In genomic region chr6:163083141-163083540, GRCh38 we compare ENCODE assay signal across 13 cellular contexts.
DNase-seq lines count a peak whose midpoint lies in the region; ATAC-seq and TF ChIP-seq lines count a peak whose summit lies in the region.
"Had no signal": no experiment of that assay in that cellular context is flagged by ENCODE, and none has a peak within 500 bp of the region (broad histone marks: within the 10 kb centered on the region; RNA-seq: fewer than 3 reads in every experiment).

No MANE protein-coding gene starts in this region.

- H3K9ac ChIP-seq in NT2/D1 (ENCODE audit: insufficient read length, low read depth): no peak overlapping the region
- no peak overlapping the region for H3K9ac ChIP-seq in iPS-20b (ENCODE audit: low read depth, low read length)
- H3K9ac ChIP-seq: BLaER1 had no signal

- no peak for TF ChIP-seq POLR2A in testis (IDR thresholded peaks at IDR 0.05)
- no peak for TF ChIP-seq POLR2A in upper lobe of left lung (IDR thresholded peaks at IDR 0.05)

- intact Hi-C loops in testis (cut with DNase I; ENCODE audit: low total_unique reads): no loop called here
- intact Hi-C loops in activated T-helper 2 cell treated with anti-CD3 and anti-CD28 coated beads, Interferon-gamma antibody, Interleukin-2, Interleukin-4, amounts not matched to agents 10 μg/mL and 5 μg/mL and 100 μg/mL, durations not matched to agents 14 hours and 24 hours and 36 hours (cut with micrococcal nuclease): no loop called here

- peaks cover 6% of the 10 kb centered on the region for H3K36me3 Mint-ChIP-seq in endothelial cell (ENCODE audit: low read depth, unreplicated experiment)
- H3K36me3 Mint-ChIP-seq in activated T-helper 2 cell treated with anti-CD3 and anti-CD28 coated beads, Interferon-gamma antibody, Interleukin-2, Interleukin-4, amounts not matched to agents 10 μg/mL and 5 μg/mL and 100 μg/mL, durations not matched to agents 14 hours and 24 hours and 36 hours (ENCODE audit: low read depth): no peaks in the 10 kb centered on the region
- H3K36me3 Mint-ChIP-seq: CD8-positive, alpha-beta memory T cell had no signal

- H3K4me1 ChIP-seq in NT2/D1 (ENCODE audit: insufficient read depth, insufficient read length): no peaks in the 10 kb centered on the region
- peaks cover 25% of the 10 kb centered on the region; the same call in 1 of the 2 replicates for H3K4me1 ChIP-seq in iPS-20b (ENCODE audit: insufficient read depth, low read length)
- no peaks in the 10 kb centered on the region for H3K4me1 ChIP-seq in testis
- no peaks in the 10 kb centered on the region for H3K4me1 ChIP-seq in upper lobe of left lung
- H3K4me1 ChIP-seq: BLaER1, Caco-2 had no signal

- peaks cover 31% of the 10 kb centered on the region for H3K4me1 Mint-ChIP-seq in endothelial cell (ENCODE audit: unreplicated experiment)
- H3K4me1 Mint-ChIP-seq in activated T-helper 2 cell treated with anti-CD3 and anti-CD28 coated beads, Interferon-gamma antibody, Interleukin-2, Interleukin-4, amounts not matched to agents 10 μg/mL and 5 μg/mL and 100 μg/mL, durations not matched to agents 14 hours and 24 hours and 36 hours (ENCODE audit: low read depth): no peaks in the 10 kb centered on the region
- H3K4me1 Mint-ChIP-seq: CD8-positive, alpha-beta memory T cell had no signal

- H3K36me3 ChIP-seq in NT2/D1 (ENCODE audit: insufficient read depth, insufficient read length, low read length) (no peaks in the 10 kb centered on the region), iPS-20b (ENCODE audit: insufficient read depth, low read depth, low read length) (no peaks in the 10 kb centered on the region), testis (ENCODE audit: low read depth, missing control alignments) (no peaks in the 10 kb centered on the region), upper lobe of left lung (no peaks in the 10 kb centered on the region)
- H3K36me3 ChIP-seq: BLaER1 had no signal

- H3K9me3 ChIP-seq in NT2/D1 (ENCODE audit: insufficient read depth, low read length): no peaks in the 10 kb centered on the region
- H3K9me3 ChIP-seq in iPS-20b (ENCODE audit: insufficient read depth, low read depth, low read length): no peaks in the 10 kb centered on the region
- H3K9me3 ChIP-seq in testis: no peaks in the 10 kb centered on the region
- no peaks in the 10 kb centered on the region for H3K9me3 ChIP-seq in upper lobe of left lung
- H3K9me3 ChIP-seq: BLaER1, Caco-2 had no signal

- peak overlapping the region; percentile 22 for H3K27ac Mint-ChIP-seq in endothelial cell (ENCODE audit: unreplicated experiment)
- no peak overlapping the region for H3K27ac Mint-ChIP-seq in activated T-helper 2 cell treated with anti-CD3 and anti-CD28 coated beads, Interferon-gamma antibody, Interleukin-2, Interleukin-4, amounts not matched to agents 10 μg/mL and 5 μg/mL and 100 μg/mL, durations not matched to agents 14 hours and 24 hours and 36 hours
- H3K27ac Mint-ChIP-seq: CD8-positive, alpha-beta memory T cell had no signal

- ATAC-seq in upper lobe of left lung (ENCODE audit: low FRiP score in 2 of 2): no peak

- H3K27me3 ChIP-seq in NT2/D1 (ENCODE audit: insufficient read depth, insufficient read length) (no peaks in the 10 kb centered on the region), iPS-20b (ENCODE audit: insufficient read depth, low read length) (no peaks in the 10 kb centered on the region), testis (no peaks in the 10 kb centered on the region), upper lobe of left lung (no peaks in the 10 kb centered on the region)
- H3K27me3 ChIP-seq: BLaER1 had no signal

- no peak for TF ChIP-seq CTCF in endothelial cell (IDR thresholded peaks at IDR 0.05; ENCODE audit: unreplicated experiment)
- TF ChIP-seq CTCF in testis (IDR thresholded peaks at IDR 0.05): no peak
- TF ChIP-seq CTCF in upper lobe of left lung (IDR thresholded peaks at IDR 0.05): no peak

- peak; percentile 43 for DNase-seq in ELF-1 (ENCODE audit: low read depth, low spot score)
- peak; percentile 54 for DNase-seq in NT2/D1 (ENCODE audit: low read depth, low spot score)
- DNase-seq in endothelial cell (ENCODE audit: low spot score): no peak
- DNase-seq in testis: no peak
- DNase-seq in activated T-helper 2 cell treated with anti-CD3 and anti-CD28 coated beads, Interferon-gamma antibody, Interleukin-2, Interleukin-4, amounts not matched to agents 10 μg/mL and 5 μg/mL and 100 μg/mL, durations not matched to agents 14 hours and 24 hours and 36 hours (ENCODE audit: low spot score): no peak
- DNase-seq in upper lobe of left lung: no peak
- no peak for DNase-seq in NCI-H82 (lab: John Stamatoyannopoulos, UW)
- DNase-seq: 8988T; AML-193; Caco-2; CD8-positive, alpha-beta memory T cell had no signal

- H3K27ac ChIP-seq in iPS-20b (ENCODE audit: low read length): no peak overlapping the region
- H3K27ac ChIP-seq in testis: no peak overlapping the region
- H3K27ac ChIP-seq in upper lobe of left lung: no peak overlapping the region
- H3K27ac ChIP-seq: BLaER1 had no signal

- H3K27me3 Mint-ChIP-seq in endothelial cell (ENCODE audit: unreplicated experiment): peaks cover 1% of the 10 kb centered on the region
- no peaks in the 10 kb centered on the region for H3K27me3 Mint-ChIP-seq in activated T-helper 2 cell treated with anti-CD3 and anti-CD28 coated beads, Interferon-gamma antibody, Interleukin-2, Interleukin-4, amounts not matched to agents 10 μg/mL and 5 μg/mL and 100 μg/mL, durations not matched to agents 14 hours and 24 hours and 36 hours (ENCODE audit: low read depth)

- 72 to 79% methylated on average over 3 of the region's 3 CpGs for WGBS in testis, 2 donors
- 56 to 60% methylated on average over 3 of the region's 3 CpGs for WGBS in upper lobe of left lung, 2 donors

- H3K9me3 Mint-ChIP-seq in endothelial cell (ENCODE audit: unreplicated experiment): no peaks in the 10 kb centered on the region
- no peaks in the 10 kb centered on the region for H3K9me3 Mint-ChIP-seq in activated T-helper 2 cell treated with anti-CD3 and anti-CD28 coated beads, Interferon-gamma antibody, Interleukin-2, Interleukin-4, amounts not matched to agents 10 μg/mL and 5 μg/mL and 100 μg/mL, durations not matched to agents 14 hours and 24 hours and 36 hours

- no peak overlapping the region for H3K4me3 Mint-ChIP-seq in endothelial cell (ENCODE audit: unreplicated experiment)
- H3K4me3 Mint-ChIP-seq in activated T-helper 2 cell treated with anti-CD3 and anti-CD28 coated beads, Interferon-gamma antibody, Interleukin-2, Interleukin-4, amounts not matched to agents 10 μg/mL and 5 μg/mL and 100 μg/mL, durations not matched to agents 14 hours and 24 hours and 36 hours (ENCODE audit: low read depth): no peak overlapping the region
- H3K4me3 Mint-ChIP-seq: CD8-positive, alpha-beta memory T cell had no signal

- no peak for TF ChIP-seq EP300 in upper lobe of left lung (IDR thresholded peaks at IDR 0.05)

- no peak overlapping the region for H3K4me3 ChIP-seq in NT2/D1 (ENCODE audit: insufficient read length, low read depth)
- H3K4me3 ChIP-seq in iPS-20b (ENCODE audit: low read length): peak overlapping the region; percentile 37; the same call in 1 of the 2 replicates
- H3K4me3 ChIP-seq in testis: no peak overlapping the region
- no peak overlapping the region for H3K4me3 ChIP-seq in upper lobe of left lung
- H3K4me3 ChIP-seq: BLaER1 had no signal

Comparison
In these comparisons a context has a peak if more than half of its experiments do, and no peak if none do; other contexts are left out.
1. DNase-seq: peak in ELF-1 (single experiment) and NT2/D1 (single experiment); none in endothelial cell (single experiment), testis (single experiment), activated T-helper 2 cell treated with anti-CD3 and anti-CD28 coated beads, Interferon-gamma antibody, Interleukin-2, Interleukin-4, amounts not matched to agents 10 μg/mL and 5 μg/mL and 100 μg/mL, durations not matched to agents 14 hours and 24 hours and 36 hours (single experiment), upper lobe of left lung (0 of 2) and NCI-H82 (single experiment).